ENCODE assay signal across 8 cellular contexts in genomic region chr11:95923441-95923729, GRCh38. TPM values are rescaled to one million over a fixed set of nuclear protein-coding genes. Genes with fewer than 3 reads are reported as not detected.
A peak's percentile ranks its signal among the peaks of the same experiment; 100 is the strongest.
DNase-seq lines count a peak whose midpoint lies in the region; ATAC-seq, FAIRE-seq and TF ChIP-seq lines count a peak whose summit lies in the region.

No MANE protein-coding gene starts in this region.

- intact Hi-C loops in activated naive CD4-positive, alpha-beta T cell treated with anti-CD3 and anti-CD28 coated beads for 36 hours (cut with micrococcal nuclease): loop anchor here (10.0 kb wide), 1 partner anchor 321 kb away; no protein-coding TSS in a partner anchor
- intact Hi-C loops in kidney (cut with DNase I): no loop called here

- H3K36me3 ChIP-seq in kidney (ENCODE audit: control insufficient read depth in 1 of 2, insufficient read depth in 2 of 2, low read length in 2 of 2) (no peaks in the 10 kb centered on the region), thymus (ENCODE audit: control insufficient read depth, insufficient read depth) (no peaks in the 10 kb centered on the region)

- peak in 1 of 2 donors; percentile 16 for ATAC-seq in activated naive CD4-positive, alpha-beta T cell treated with anti-CD3 and anti-CD28 coated beads, Interleukin-2, amount 50 U/mL, for 72 hours

- under 1% methylated on average over 7 of the region's 7 CpGs for WGBS in thymus

- no peaks in the 10 kb centered on the region for H3K9me3 ChIP-seq in kidney (ENCODE audit: control insufficient read depth in 1 of 2, low read length in 2 of 2)
- no peaks in the 10 kb centered on the region for H3K9me3 ChIP-seq in thymus (ENCODE audit: control insufficient read depth)

- H3K36me3 Mint-ChIP-seq in activated naive CD4-positive, alpha-beta T cell treated with anti-CD3 and anti-CD28 coated beads for 36 hours (ENCODE audit: low read depth): peaks cover 3% of the 10 kb centered on the region
- H3K36me3 Mint-ChIP-seq in activated naive CD4-positive, alpha-beta T cell treated with anti-CD3 and anti-CD28 coated beads, Interleukin-2, amount 50 U/mL, for 72 hours: peaks cover 14 to 17% of the 10 kb centered on the region in 2 donors

- FAIRE-seq in kidney (lab: Jason Lieb, UNC): no peak

- H3K9ac ChIP-seq in kidney (ENCODE audit: low read length in 2 of 2): peak overlapping the region; percentile 90 to 99

- H3K4me3 Mint-ChIP-seq in activated naive CD4-positive, alpha-beta T cell treated with anti-CD3 and anti-CD28 coated beads for 36 hours: peak overlapping the region; percentile 94

- peak overlapping the region; percentile 95 for H3K27ac Mint-ChIP-seq in activated naive CD4-positive, alpha-beta T cell treated with anti-CD3 and anti-CD28 coated beads for 36 hours
- peak overlapping the region; percentile 99 to 100 for H3K27ac Mint-ChIP-seq in activated naive CD4-positive, alpha-beta T cell treated with anti-CD3 and anti-CD28 coated beads, Interleukin-2, amount 50 U/mL, for 72 hours

- H3K27ac ChIP-seq in kidney (ENCODE audit: low read depth in 2 of 2, low read length in 2 of 2) (peak overlapping the region; percentile 93 to 96), thymus (ENCODE audit: low read depth) (peak overlapping the region; percentile 90)

- no peaks in the 10 kb centered on the region for H3K27me3 ChIP-seq in thymus (ENCODE audit: control insufficient read depth, insufficient read depth)

- no peak for DNase-seq in activated naive CD4-positive, alpha-beta T cell treated with anti-CD3 and anti-CD28 coated beads for 36 hours
- DNase-seq in activated naive CD4-positive, alpha-beta T cell treated with anti-CD3 and anti-CD28 coated beads, Interleukin-2, amount 50 U/mL, for 16 hours: no peak
- peak in 1 of 2 donors; percentile 4 for DNase-seq in activated naive CD4-positive, alpha-beta T cell treated with anti-CD3 and anti-CD28 coated beads, Interleukin-2, amount 50 U/mL, for 72 hours (ENCODE audit: low spot score in 2 of 2)
- no peak for DNase-seq in kidney
- DNase-seq in central memory CD4-positive, alpha-beta T cell: no peak
- no peak for DNase-seq in T-helper 9 cell
- no peak for DNase-seq in stimulated activated naive CD4-positive, alpha-beta T cell (lab: John Stamatoyannopoulos, UW)

- H3K4me1 Mint-ChIP-seq in activated naive CD4-positive, alpha-beta T cell treated with anti-CD3 and anti-CD28 coated beads for 36 hours (ENCODE audit: low read depth): peaks cover 28% of the 10 kb centered on the region

- no peaks in the 10 kb centered on the region for H3K9me3 Mint-ChIP-seq in activated naive CD4-positive, alpha-beta T cell treated with anti-CD3 and anti-CD28 coated beads for 36 hours
- H3K9me3 Mint-ChIP-seq in activated naive CD4-positive, alpha-beta T cell treated with anti-CD3 and anti-CD28 coated beads, Interleukin-2, amount 50 U/mL, for 72 hours: peaks cover 0 to 1% of the 10 kb centered on the region in 2 donors

- no peak for TF ChIP-seq CTCF in kidney (IDR thresholded peaks at IDR 0.05; ENCODE audit: borderline replicate concordance, extremely low read depth, insufficient read depth)

- CTCF ChIA-PET in activated naive CD4-positive, alpha-beta T cell treated with anti-CD3 and anti-CD28 coated beads for 36 hours (lab: Charles Lee): interaction anchor here (0.6 kb wide), 1 partner anchor 386 kb away, joined by 3 read pairs; no protein-coding TSS in a partner anchor

- peaks cover 0 to 5% of the 10 kb centered on the region in 2 donors for H3K4me1 ChIP-seq in kidney (ENCODE audit: control insufficient read depth in 1 of 2, insufficient read depth in 1 of 2, low read depth in 1 of 2, low read length in 2 of 2)
- peaks cover 7% of the 10 kb centered on the region for H3K4me1 ChIP-seq in thymus (ENCODE audit: control insufficient read depth, insufficient read depth, low read length)

- peak overlapping the region; percentile 87 to 93 for H3K4me3 ChIP-seq in kidney (ENCODE audit: low read length in 2 of 2)
- H3K4me3 ChIP-seq in thymus (ENCODE audit: low read length): peak overlapping the region; percentile 92

- H3K27me3 Mint-ChIP-seq in activated naive CD4-positive, alpha-beta T cell treated with anti-CD3 and anti-CD28 coated beads for 36 hours (ENCODE audit: low read depth): no peaks in the 10 kb centered on the region

RNA-seq across cellular contexts. Expression of gene MTMR2, which starts 0.5 kb away (rescaled TPM):
- total RNA-seq in activated naive CD4-positive, alpha-beta T cell treated with anti-CD3 and anti-CD28 coated beads for 36 hours: 10 to 100 TPM; 32.5 to 34.6 TPM
- 10 to 100 TPM; 20.3 to 32.1 TPM for total RNA-seq in activated naive CD4-positive, alpha-beta T cell treated with anti-CD3 and anti-CD28 coated beads, Interleukin-2, amount 50 U/mL, for 72 hours
- 37.4 TPM for total RNA-seq in kidney
- polyA plus RNA-seq in kidney (ENCODE audit: insufficient read depth, low read depth, low replicate concordance) (17.4 TPM), thymus (13.8 TPM)
